In genomic region chr14:64541971-64542838, GRCh38 we compare ENCODE assay signal across 8 cellular contexts. TPM values are rescaled to one million over a fixed set of nuclear protein-coding genes. Genes with fewer than 3 reads are reported as not detected.
A peak's percentile ranks its signal among the peaks of the same experiment; 100 is the strongest.
DNase-seq lines count a peak whose midpoint lies in the region; ATAC-seq and TF ChIP-seq lines count a peak whose summit lies in the region.

No MANE protein-coding gene starts in this region.

- BruUV-seq in Calu3 (replicated peaks; lab: Mats Ljungman, UMichigan) = no TSS peak

- H3K4me1 Mint-ChIP-seq in Calu3 (ENCODE audit: low read depth, unreplicated experiment) = peaks cover 9% of the 10 kb centered on the region
- H3K4me1 Mint-ChIP-seq in activated CD8-positive, alpha-beta T cell treated with anti-CD3 and anti-CD28 coated beads for 36 hours (ENCODE audit: low read depth) = peaks cover 29% of the 10 kb centered on the region

- no peak overlapping the region for H3K27ac Mint-ChIP-seq in Calu3 (ENCODE audit: unreplicated experiment)
- H3K27ac Mint-ChIP-seq in activated CD8-positive, alpha-beta T cell treated with anti-CD3 and anti-CD28 coated beads for 36 hours = no peak overlapping the region

- peak overlapping the region; percentile 72 for H3K4me3 Mint-ChIP-seq in Calu3 (ENCODE audit: low read depth, unreplicated experiment)
- H3K4me3 Mint-ChIP-seq in activated CD8-positive, alpha-beta T cell treated with anti-CD3 and anti-CD28 coated beads for 36 hours = peak overlapping the region; percentile 79

- no peaks in the 10 kb centered on the region for H3K27me3 Mint-ChIP-seq in Calu3 (ENCODE audit: unreplicated experiment)
- peaks cover 31% of the 10 kb centered on the region for H3K27me3 Mint-ChIP-seq in activated CD8-positive, alpha-beta T cell treated with anti-CD3 and anti-CD28 coated beads for 36 hours

- no peaks in the 10 kb centered on the region for H3K9me3 Mint-ChIP-seq in Calu3 (ENCODE audit: low read depth, unreplicated experiment)
- H3K9me3 Mint-ChIP-seq in activated CD8-positive, alpha-beta T cell treated with anti-CD3 and anti-CD28 coated beads for 36 hours = peaks cover 6% of the 10 kb centered on the region

- TF ChIP-seq CTCF in Calu3 (IDR thresholded peaks at IDR 0.05; ENCODE audit: unreplicated experiment) (no peak), fibroblast of villous mesenchyme (IDR thresholded peaks at IDR 0.05; ENCODE audit: insufficient read depth, low read depth, low read length) (no peak)
- no peak for TF ChIP-seq CTCF in activated CD8-positive, alpha-beta T cell treated with anti-CD3 and anti-CD28 coated beads for 36 hours (IDR thresholded peaks at IDR 0.05)

- peak overlapping the region; percentile 85 for H3K4me3 ChIP-seq in fibroblast of villous mesenchyme (ENCODE audit: low read depth, low read length)

- CTCF ChIA-PET in Calu3 (lab: Charles Lee) = no interaction called here
- CTCF ChIA-PET in activated CD8-positive, alpha-beta T cell treated with anti-CD3 and anti-CD28 coated beads for 36 hours (lab: Charles Lee) = interaction anchor here (0.8 to 4.7 kb wide), 7 partner anchors 12 to 223 kb away, joined by 3 to 28 read pairs (median 3); no protein-coding TSS in a partner anchor

- no peak for ATAC-seq in activated CD8-positive, alpha-beta T cell treated with anti-CD3 and anti-CD28 coated beads for 36 hours
- ATAC-seq in HG02840 (IDR thresholded peaks at IDR 0.05; ENCODE audit: low FRiP score, unreplicated experiment) = no peak

- intact Hi-C loops in Calu3 (cut with micrococcal nuclease; ENCODE audit: unreplicated experiment) = loop anchor here (5.0 to 10.0 kb wide), 2 partner anchors 220 to 343 kb away; no protein-coding TSS in a partner anchor
- intact Hi-C loops in activated CD8-positive, alpha-beta T cell treated with anti-CD3 and anti-CD28 coated beads for 36 hours (cut with micrococcal nuclease) = loop anchor here (5.0 kb wide), 1 partner anchor 35 kb away; no protein-coding TSS in a partner anchor

- peaks cover 28% of the 10 kb centered on the region for H3K36me3 Mint-ChIP-seq in Calu3 (ENCODE audit: insufficient read depth, unreplicated experiment)
- peaks cover 13% of the 10 kb centered on the region for H3K36me3 Mint-ChIP-seq in activated CD8-positive, alpha-beta T cell treated with anti-CD3 and anti-CD28 coated beads for 36 hours (ENCODE audit: low read depth)

- DNase-seq in Calu3 = no peak
- DNase-seq in activated CD8-positive, alpha-beta T cell treated with anti-CD3 and anti-CD28 coated beads for 36 hours = peak; percentile 19
- DNase-seq in fibroblast of villous mesenchyme (ENCODE audit: low read depth) = no peak
- peak; percentile 72 for DNase-seq in retina
- DNase-seq in superior temporal gyrus (ENCODE audit: extremely low spot score) = no peak
- DNase-seq in ureter (ENCODE audit: low spot score) = no peak
- no peak for DNase-seq in AG08395 (ENCODE audit: low spot score)

- POLR2A ChIA-PET in activated CD8-positive, alpha-beta T cell treated with anti-CD3 and anti-CD28 coated beads for 36 hours (lab: Charles Lee) = interaction anchor here (0.8 to 1.7 kb wide), 4 partner anchors 8 to 44 kb away, joined by 3 to 4 read pairs (median 3); partner anchors contain the start of gene ZBTB1

RNA-seq across cellular contexts. Expression of gene HSPA2, which starts 1.7 kb away (rescaled TPM):
- 3.6 and 4.1 TPM in 2 replicates for total RNA-seq in Calu3 (2022)
- 1 to 10 TPM; 2.9 to 3.6 TPM for total RNA-seq in activated CD8-positive, alpha-beta T cell treated with anti-CD3 and anti-CD28 coated beads for 36 hours
- total RNA-seq in fibroblast of villous mesenchyme = 83.4 and 165 TPM in 2 replicates
- 36.7 TPM for total RNA-seq in ureter

RNA-seq across cellular contexts. Expression of gene PPP1R36, which starts 7.6 kb away (rescaled TPM):
- total RNA-seq in Calu3 (2022) (0.40 TPM in 1 of 2 replicates, not detected in the other), fibroblast of villous mesenchyme (0.97 and 3.5 TPM in 2 replicates), ureter (4.6 TPM)
- total RNA-seq in activated CD8-positive, alpha-beta T cell treated with anti-CD3 and anti-CD28 coated beads for 36 hours = under 1 TPM in 1 of 2 experiments, not detected in 1; 0.29 TPM

RNA-seq across cellular contexts. Expression of gene ZBTB1, which starts 37.6 kb away (rescaled TPM):
- total RNA-seq in Calu3 (2022) = 28.1 and 29.4 TPM in 2 replicates
- total RNA-seq in activated CD8-positive, alpha-beta T cell treated with anti-CD3 and anti-CD28 coated beads for 36 hours = 10 to 100 TPM; 64.7 to 67.8 TPM
- 52.8 and 83.8 TPM in 2 replicates for total RNA-seq in fibroblast of villous mesenchyme
- total RNA-seq in ureter = 51.1 TPM

RNA-seq across cellular contexts. Expression of gene ZBTB25, which starts 38.6 kb away (rescaled TPM):
- total RNA-seq in Calu3 (2022) = 10.4 and 11.3 TPM in 2 replicates
- total RNA-seq in activated CD8-positive, alpha-beta T cell treated with anti-CD3 and anti-CD28 coated beads for 36 hours = 10 to 100 TPM; 58.6 to 58.8 TPM
- 8.6 and 9.0 TPM in 2 replicates for total RNA-seq in fibroblast of villous mesenchyme
- 23.8 TPM for total RNA-seq in ureter

Comparison
In these comparisons a context has a peak if more than half of its experiments do, and no peak if none do; other contexts are left out.
1. DNase-seq: peak in activated CD8-positive, alpha-beta T cell treated with anti-CD3 and anti-CD28 coated beads for 36 hours (single experiment) and retina (single experiment); none in Calu3 (single experiment), fibroblast of villous mesenchyme (single experiment), superior temporal gyrus (single experiment), ureter (single experiment) and AG08395 (single experiment).